In genomic region chr3:127580327-127581060, GRCh38 we compare ENCODE assay signal across 23 cellular contexts.
"Had no signal": no experiment of that assay in that cellular context is flagged by ENCODE, and none has a peak within 500 bp of the region (broad histone marks: within the 10 kb centered on the region; RNA-seq: fewer than 3 reads in every experiment).

No MANE protein-coding gene starts in this region.

- H3K4me2 ChIP-seq: hepatocyte had no signal

- H2AFZ ChIP-seq: hepatocyte had no signal

- H3K4me1 ChIP-seq: ascending aorta, prostate gland, SJCRH30 had no signal

- DNase-seq: activated CD4-positive, alpha-beta T cell treated with anti-CD3 and anti-CD28 coated beads for 1 hour; activated CD8-positive, alpha-beta memory T cell treated with anti-CD3 and anti-CD28 coated beads, Interleukin-2, amount 10 ng/mL, durations not matched to agents 7 days and 5 days; activated naive CD4-positive, alpha-beta T cell treated with anti-CD3 and anti-CD28 coated beads, Interleukin-2, amount 50 U/mL, for 16 hours; adrenal gland; brain microvascular endothelial cell; caudate nucleus; dermis blood vessel endothelial cell; effector memory CD4-positive, alpha-beta T cell; foreskin melanocyte; ovary; SJCRH30; stimulated activated CD4-positive, alpha-beta T cell treated with anti-CD3 and anti-CD28 coated beads, Interleukin-2, amount 100 ng/mL, for 48 hours; stimulated activated CD8-positive, alpha-beta memory T cell treated with anti-CD3 and anti-CD28 coated beads, Interleukin-4, amount 100 ng/mL, for 48 hours; stimulated activated naive CD8-positive, alpha-beta T cell treated with anti-CD3 and anti-CD28 coated beads, Interleukin-15, Interleukin-2, amounts not matched to agents 100 U/mL and 50 U/mL, for 24 hours; T-helper 1 cell; T-helper 9 cell; thyroid gland; upper lobe of right lung had no signal

- H3K27me3 Mint-ChIP-seq: activated CD8-positive, alpha-beta memory T cell treated with anti-CD3 and anti-CD28 coated beads, Interleukin-2, amount 10 ng/mL, durations not matched to agents 7 days and 5 days; memory B cell had no signal

- H3K27me3 ChIP-seq: adrenal gland, ascending aorta, brain microvascular endothelial cell, hepatocyte, ovary, SJCRH30, thyroid gland, upper lobe of right lung had no signal

- H3K27ac Mint-ChIP-seq: activated CD8-positive, alpha-beta memory T cell treated with anti-CD3 and anti-CD28 coated beads, Interleukin-2, amount 10 ng/mL, durations not matched to agents 7 days and 5 days had no signal

- H3K9me3 Mint-ChIP-seq: memory B cell had no signal

- H3K36me3 ChIP-seq: ovary had no signal

- H3K27ac ChIP-seq: adrenal gland, ascending aorta, brain microvascular endothelial cell, hepatocyte, ovary, prostate gland, SJCRH30, thyroid gland, upper lobe of right lung had no signal

- H3K9me3 ChIP-seq: adrenal gland, ascending aorta, ovary, prostate gland, SJCRH30, thyroid gland, upper lobe of right lung had no signal

- H3K4me3 Mint-ChIP-seq: activated CD8-positive, alpha-beta memory T cell treated with anti-CD3 and anti-CD28 coated beads, Interleukin-2, amount 10 ng/mL, durations not matched to agents 7 days and 5 days; memory B cell had no signal

- ATAC-seq: activated CD8-positive, alpha-beta memory T cell treated with anti-CD3 and anti-CD28 coated beads, Interleukin-2, amount 10 ng/mL, durations not matched to agents 7 days and 5 days; esophagus mucosa; stimulated activated naive CD8-positive, alpha-beta T cell treated with anti-CD3 and anti-CD28 coated beads, Interleukin-15, Interleukin-2, amounts not matched to agents 100 U/mL and 50 U/mL, for 24 hours; upper lobe of right lung had no signal

- H3K4me3 ChIP-seq: adrenal gland, ascending aorta, hepatocyte, ovary, prostate gland, SJCRH30, thyroid gland, upper lobe of right lung had no signal
